ENCODE assay signal across 10 cellular contexts in the genomic region with DNA sequence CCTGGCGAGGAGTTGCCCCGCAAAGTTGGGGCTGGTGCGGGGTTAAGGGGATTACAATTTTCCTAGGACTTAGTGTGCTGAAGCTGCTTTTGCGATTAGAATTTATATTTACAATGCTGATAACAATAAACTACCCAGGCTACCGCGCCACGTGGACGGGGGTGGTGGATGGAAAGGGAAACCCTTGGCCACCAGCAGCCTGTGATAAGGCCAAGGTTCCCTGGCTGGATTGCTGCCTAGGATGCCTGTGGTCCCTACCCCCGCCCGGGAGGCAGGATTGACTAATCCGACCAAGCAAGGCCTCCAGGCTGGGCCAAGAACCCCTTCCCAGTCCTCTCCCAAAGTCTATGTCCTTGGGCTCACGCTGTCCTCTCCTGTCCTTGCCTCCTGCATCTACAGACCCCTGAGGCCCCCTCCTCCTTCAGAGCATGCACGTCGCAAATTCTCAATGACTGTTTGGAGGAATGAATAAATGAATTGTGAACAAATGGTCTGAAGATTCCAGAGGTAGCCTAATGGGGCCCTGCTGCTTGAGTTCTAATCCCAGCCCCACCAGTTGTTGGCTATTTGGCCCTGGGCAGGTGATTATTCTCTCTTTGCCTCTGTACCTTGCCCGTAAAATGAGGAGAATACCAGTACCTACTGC. TPM values are rescaled to one million over a fixed set of nuclear protein-coding genes. Genes with fewer than 3 reads are reported as not detected.
DNase-seq lines count a peak whose midpoint lies in the region; ATAC-seq, FAIRE-seq and TF ChIP-seq lines count a peak whose summit lies in the region.
"Had no signal": no experiment of that assay in that cellular context is flagged by ENCODE, and none has a peak within 500 bp of the region (broad histone marks: within the 10 kb centered on the region; RNA-seq: fewer than 3 reads in every experiment).

No MANE protein-coding gene starts in this region.

- H3K27ac ChIP-seq in GM23248 (no peak overlapping the region), K562 (ENCODE audit: extremely low read depth, low read depth, low read length) (peak overlapping the region; percentile 70; the same call in 2 of the 3 replicates), kidney (ENCODE audit: low read depth in 2 of 2, low read length in 2 of 2) (peak overlapping the region; percentile 59 to 63), skeletal muscle tissue (ENCODE audit: low read depth, low read length) (no peak overlapping the region)

- DNase-seq in GM23248 (peak; percentile 61), K562 (ENCODE audit: extremely low read depth in 1 of 4, low spot score in 3 of 4) (peak; percentile 55 to 76 (median 72)), kidney (peak; percentile 83), NCI-H774 (lab: John Stamatoyannopoulos, UW) (no peak), T-helper 2 cell (no peak), pons (ENCODE audit: low spot score) (no peak)

- H3K9ac ChIP-seq in GM23248 (peak overlapping the region; percentile 63), K562 (ENCODE audit: insufficient read depth in 1 of 2, low read depth in 2 of 2, low read length in 2 of 2) (peak overlapping the region; percentile 57 to 59; a peak in 3 of 4 replicates), kidney (ENCODE audit: low read length in 2 of 2) (peak overlapping the region; percentile 50 to 51), skeletal muscle tissue (ENCODE audit: low read depth in 1 of 3, low read length in 3 of 3) (peak overlapping the region; percentile 2 to 70 (median 57))

- FAIRE-seq in K562 (lab: Jason Lieb, UNC) (peak; percentile 37), kidney (lab: Jason Lieb, UNC) (no peak)
- FAIRE-seq: GM12878 had no signal

- peaks cover 32% of the 10 kb centered on the region for H3K27me3 Mint-ChIP-seq in stimulated activated memory B cell treated with anti-CD40 and anti-IgM and Interleukin-4, amounts not matched to agents 10 μg/mL and 1 μg/mL and 100 μg/mL, for 72 hours

- in situ Hi-C loops in GM23248 (cut with MboI) (no loop called here), K562 (cut with MboI) (no loop called here)

- no peak for TF ChIP-seq CTCF in K562 (IDR thresholded peaks at IDR 0.05 in 2 of 3, conservative IDR thresholded peaks at IDR 0.05 in 1 of 3; ENCODE audit: insufficient read depth in 2 of 3, low read depth in 1 of 3, low read length in 3 of 3)
- TF ChIP-seq CTCF in kidney (IDR thresholded peaks at IDR 0.05; ENCODE audit: borderline replicate concordance, extremely low read depth, insufficient read depth): no peak

- no peaks in the 10 kb centered on the region for H3K79me2 ChIP-seq in GM23248 (ENCODE audit: insufficient read depth)
- H3K79me2 ChIP-seq in K562 (ENCODE audit: control insufficient read depth, insufficient read depth, low read length): no peaks in the 10 kb centered on the region

- H3K9me2 ChIP-seq in GM23248 (ENCODE audit: insufficient read depth): no peaks in the 10 kb centered on the region

- WGBS in GM23248 (ENCODE audit: low coverage in 1 of 2, low lambda C conversion rate in 2 of 2, missing lambda C conversion rate in 2 of 2), 2 experiments: 16 to 22% methylated on average over 13 to 15 of the region's 15 CpGs
- WGBS in K562 (ENCODE audit: insufficient coverage, low coverage, missing lambda C conversion rate): 22% methylated on average over 12 of the region's 15 CpGs

- H3K4me3 Mint-ChIP-seq in stimulated activated memory B cell treated with anti-CD40 and anti-IgM and Interleukin-4, amounts not matched to agents 10 μg/mL and 1 μg/mL and 100 μg/mL, for 72 hours: no peak overlapping the region
- H3K4me3 Mint-ChIP-seq: stimulated activated effector memory CD8-positive, alpha-beta T cell treated with anti-CD3 and anti-CD28 coated beads, Interleukin-12 subunit alpha, Interleukin-12 subunit beta, amount 100 ng/mL, for 72 hours had no signal

- POLR2A ChIA-PET in K562 (lab: Yijun Ruan, JAX): interaction anchor here (1.3 kb wide), 1 partner anchor 18 kb away, joined by 5 read pairs; no protein-coding TSS in a partner anchor

- H3K36me3 ChIP-seq in GM23248 (ENCODE audit: low read depth) (no peaks in the 10 kb centered on the region), K562 (ENCODE audit: control insufficient read depth, insufficient read depth, low read length) (no peaks in the 10 kb centered on the region), kidney (ENCODE audit: control insufficient read depth in 1 of 2, insufficient read depth in 2 of 2, low read length in 2 of 2) (no peaks in the 10 kb centered on the region), skeletal muscle tissue (ENCODE audit: control insufficient read depth in 3 of 3, insufficient read depth in 3 of 3, low read length in 3 of 3) (no peaks in the 10 kb centered on the region)

- H3K4me1 ChIP-seq in GM23248 (ENCODE audit: insufficient read depth) (peaks cover 5% of the 10 kb centered on the region), K562 (replicated peaks in 1 of 2; ENCODE audit: control insufficient read depth in 2 of 2, insufficient read depth in 2 of 2, low read length in 2 of 2) (peaks cover 6 to 16% of the 10 kb centered on the region in 2 experiments), kidney (ENCODE audit: control insufficient read depth in 1 of 2, insufficient read depth in 1 of 2, low read depth in 1 of 2, low read length in 2 of 2) (peaks cover 6 to 12% of the 10 kb centered on the region in 2 donors), skeletal muscle tissue (ENCODE audit: control insufficient read depth in 3 of 3, insufficient read depth in 3 of 3, low read length in 3 of 3) (peaks cover 3 to 10% (median 7%) of the 10 kb centered on the region in 3 donors)

- H3K4me2 ChIP-seq in GM23248 (ENCODE audit: unreplicated experiment) (peak overlapping the region; percentile 62), K562 (ENCODE audit: insufficient read depth, low read length) (peak overlapping the region; percentile 89)

- intact Hi-C loops in K562 (cut with micrococcal nuclease) (no loop called here), kidney (cut with DNase I) (no loop called here)

- H3K9me3 Mint-ChIP-seq in stimulated activated memory B cell treated with anti-CD40 and anti-IgM and Interleukin-4, amounts not matched to agents 10 μg/mL and 1 μg/mL and 100 μg/mL, for 72 hours: peaks cover 12% of the 10 kb centered on the region

- no peak; the same call in 1 of the 2 replicates for TF ChIP-seq EP300 in K562 (IDR thresholded peaks at IDR 0.05; ENCODE audit: low read length)

- H3K27me3 ChIP-seq in GM23248 (replicated peaks; ENCODE audit: insufficient read depth): no peaks in the 10 kb centered on the region
- no peaks in the 10 kb centered on the region for H3K27me3 ChIP-seq in K562 (ENCODE audit: control insufficient read depth in 2 of 2, insufficient read depth in 2 of 2, low read length in 2 of 2)
- no peaks in the 10 kb centered on the region for H3K27me3 ChIP-seq in skeletal muscle tissue (ENCODE audit: control insufficient read depth in 3 of 3, insufficient read depth in 3 of 3, low read length in 3 of 3)

- TF ChIP-seq RAD21 in K562 (CRISPR knock-in tag; conservative IDR thresholded peaks at IDR 0.05 in 1 of 2, IDR thresholded peaks at IDR 0.05 in 1 of 2): 0 out of 4 replicates have a peak, but pooled peaks of 1 of the 2 experiments have one; percentile 10

- no peak overlapping the region for H3K27ac Mint-ChIP-seq in stimulated activated memory B cell treated with anti-CD40 and anti-IgM and Interleukin-4, amounts not matched to agents 10 μg/mL and 1 μg/mL and 100 μg/mL, for 72 hours
- H3K27ac Mint-ChIP-seq: stimulated activated effector memory CD8-positive, alpha-beta T cell treated with anti-CD3 and anti-CD28 coated beads, Interleukin-12 subunit alpha, Interleukin-12 subunit beta, amount 100 ng/mL, for 72 hours had no signal

- TF ChIP-seq POLR2A in K562 (conservative IDR thresholded peaks at IDR 0.05): no peak

- CTCF ChIA-PET in K562 (lab: Yijun Ruan, JAX; ENCODE audit: low intra/inter-chr PET ratio): no interaction called here

- H3K4me1 Mint-ChIP-seq in stimulated activated memory B cell treated with anti-CD40 and anti-IgM and Interleukin-4, amounts not matched to agents 10 μg/mL and 1 μg/mL and 100 μg/mL, for 72 hours: no peaks in the 10 kb centered on the region
- H3K4me1 Mint-ChIP-seq: stimulated activated effector memory CD8-positive, alpha-beta T cell treated with anti-CD3 and anti-CD28 coated beads, Interleukin-12 subunit alpha, Interleukin-12 subunit beta, amount 100 ng/mL, for 72 hours had no signal

- no peaks in the 10 kb centered on the region for H3K9me1 ChIP-seq in K562 (ENCODE audit: control insufficient read depth, insufficient read depth, low read length)

- H2AFZ ChIP-seq in GM23248 (peak overlapping the region; percentile 70), K562 (ENCODE audit: low read depth, low read length) (peak overlapping the region; percentile 95)

- H3K4me3 ChIP-seq in GM23248: peak overlapping the region; percentile 59
- peak overlapping the region; percentile 53 for H3K4me3 ChIP-seq in K562
- H3K4me3 ChIP-seq in kidney (ENCODE audit: low read length in 2 of 2): peak overlapping the region; percentile 48 to 56
- peak overlapping the region; percentile 62 to 67 (median 63) for H3K4me3 ChIP-seq in skeletal muscle tissue (ENCODE audit: low read length in 3 of 3)
- H3K4me3 ChIP-seq: GM12878 had no signal

- H3K36me3 Mint-ChIP-seq in stimulated activated memory B cell treated with anti-CD40 and anti-IgM and Interleukin-4, amounts not matched to agents 10 μg/mL and 1 μg/mL and 100 μg/mL, for 72 hours: peaks cover 14% of the 10 kb centered on the region
- H3K36me3 Mint-ChIP-seq: stimulated activated effector memory CD8-positive, alpha-beta T cell treated with anti-CD3 and anti-CD28 coated beads, Interleukin-12 subunit alpha, Interleukin-12 subunit beta, amount 100 ng/mL, for 72 hours had no signal

- H3F3A ChIP-seq in GM23248 (ENCODE audit: insufficient read depth): no peaks in the 10 kb centered on the region

- H4K20me1 ChIP-seq in GM23248 (ENCODE audit: insufficient read depth) (no peaks in the 10 kb centered on the region), K562 (replicated peaks; ENCODE audit: control insufficient read depth, insufficient read depth, low read length) (no peaks in the 10 kb centered on the region)

- ATAC-seq in K562: peak; percentile 79
- ATAC-seq in stimulated activated memory B cell treated with anti-CD40 and anti-IgM and Interleukin-4, amounts not matched to agents 10 μg/mL and 1 μg/mL and 100 μg/mL, for 72 hours: no peak
- ATAC-seq: GM12878; stimulated activated effector memory CD8-positive, alpha-beta T cell treated with anti-CD3 and anti-CD28 coated beads, Interleukin-12 subunit alpha, Interleukin-12 subunit beta, amount 100 ng/mL, for 72 hours had no signal

- no TSS peak for BruUV-seq in K562 (replicated peaks; lab: Mats Ljungman, UMichigan)

- no peaks in the 10 kb centered on the region for H3K9me3 ChIP-seq in GM23248 (ENCODE audit: low read depth)
- no peaks in the 10 kb centered on the region for H3K9me3 ChIP-seq in K562 (replicated peaks; ENCODE audit: control insufficient read depth, insufficient read depth, low read depth, low read length)
- no peaks in the 10 kb centered on the region for H3K9me3 ChIP-seq in kidney (ENCODE audit: control insufficient read depth in 1 of 2, low read length in 2 of 2)
- no peaks in the 10 kb centered on the region for H3K9me3 ChIP-seq in skeletal muscle tissue (ENCODE audit: control insufficient read depth in 3 of 3, low read length in 3 of 3)

RNA-seq across cellular contexts. Expression of a gene that starts 7.6 kb away (rescaled TPM):
- 4.2 and 12.3 TPM in 2 replicates for total RNA-seq in GM23248 (2014; rRNA removed; shearing (Covaris generic))
- polyA plus RNA-seq in GM23248 (2016; fragmentation: Nextera tagmentation; extraction: Ambion mirVana): 3.6 and 4.2 TPM in 2 replicates
- total RNA-seq in K562 (2011; cell fraction: chromatin; rRNA removed; ENCODE audit: low replicate concordance): 73.9 and 131 TPM in 2 replicates
- 41.7 and 54.3 TPM in 2 replicates for total RNA-seq in K562 (2011; cell fraction: nucleolus; rRNA removed)
- total RNA-seq in K562 (2011; cell fraction: nucleoplasm; rRNA removed): 82.8 and 110 TPM in 2 replicates
- 30.2 and 41.1 TPM in 2 replicates for total RNA-seq in K562 (2014; rRNA removed)
- 26.5 and 34.3 TPM in 2 replicates for total RNA-seq in K562 (2014; rRNA removed; fragmentation: Illumina TruSeq; extraction: Trizol)
- 34.2 and 37.0 TPM in 2 replicates for total RNA-seq in K562 (2015; rRNA removed; fragmentation: Illumina TruSeq; extraction: Trizol)
- 36.5 and 41.4 TPM in 2 replicates for total RNA-seq in K562 (2021)
- 21.1 and 24.3 TPM in 2 replicates for polyA plus RNA-seq in K562 (2011; rRNA removed)
- 14.9 and 18.8 TPM in 2 replicates for polyA plus RNA-seq in K562 (2011; cell fraction: cytosol; rRNA removed)
- 46.9 and 59.6 TPM in 2 replicates for polyA plus RNA-seq in K562 (2011; cell fraction: nucleus; rRNA removed)
- polyA plus RNA-seq in K562 (2012): 24.3 and 24.8 TPM in 2 replicates
- 22.6 and 30.2 TPM in 2 replicates for polyA plus RNA-seq in K562 (2014; fragmentation: Illumina TruSeq; extraction: Trizol)
- polyA plus RNA-seq in K562 (2014; fragmentation: Nextera tagmentation; extraction: Ambion mirVana): 1 to 10 TPM; 3.6 to 6.7 TPM
- polyA plus RNA-seq in K562 (2014; rRNA removed): 34.7 and 34.8 TPM in 2 replicates
- 30.6 and 34.6 TPM in 2 replicates for polyA minus RNA-seq in K562 (2011; rRNA and poly(A)+ RNA removed)
- polyA minus RNA-seq in K562 (2011; cell fraction: cytosol; rRNA and poly(A)+ RNA removed): 12.8 and 13.7 TPM in 2 replicates
- 15.5 and 26.4 TPM in 2 replicates for polyA minus RNA-seq in K562 (2011; cell fraction: nucleus; rRNA and poly(A)+ RNA removed)
- total RNA-seq in kidney: 26.3 TPM
- polyA plus RNA-seq in kidney (ENCODE audit: insufficient read depth, low read depth, low replicate concordance): 23.2 TPM
- 8.9 TPM for total RNA-seq in skeletal muscle tissue

Comparison
In these comparisons a context has a peak if more than half of its experiments do, and no peak if none do; other contexts are left out.
1. DNase-seq: peak in GM23248 (single experiment), K562 (4 of 4) and kidney (single experiment); none in NCI-H774 (single experiment), T-helper 2 cell (0 of 5) and pons (single experiment).
2. H3K27ac ChIP-seq: peak in K562 (single experiment) and kidney (2 of 2); none in GM23248 (single experiment) and skeletal muscle tissue (single experiment).
3. Peak in every context shown above with its lines, with median percentiles within 50 percentile points of each other: H3K4me3 ChIP-seq and H3K9ac ChIP-seq.